Comparison of ENCODE assay signal across 12 cellular contexts in genomic region chr2:101121174-101121573, GRCh38. TPM values are rescaled to one million over a fixed set of nuclear protein-coding genes. Genes with fewer than 3 reads are reported as not detected.
A peak's percentile ranks its signal among the peaks of the same experiment; 100 is the strongest.
DNase-seq lines count a peak whose midpoint lies in the region; ATAC-seq, FAIRE-seq and TF ChIP-seq lines count a peak whose summit lies in the region.
"Had no signal": no experiment of that assay in that cellular context is flagged by ENCODE, and none has a peak within 500 bp of the region (broad histone marks: within the 10 kb centered on the region; RNA-seq: fewer than 3 reads in every experiment).

No MANE protein-coding gene starts in this region.

- H3K27ac ChIP-seq in HEK293 (ENCODE audit: extremely low read depth, low read depth, low read length) (no peak overlapping the region), VCaP (peak overlapping the region; percentile 97), keratinocyte (ENCODE audit: control insufficient read depth, insufficient read depth, low read length) (peak overlapping the region; percentile 58), stomach (peak overlapping the region; percentile 53 to 93 (median 88))

- no peaks in the 10 kb centered on the region for H3K27me3 ChIP-seq in keratinocyte (ENCODE audit: control insufficient read depth, extremely low read depth, insufficient read depth, low read length)
- no peaks in the 10 kb centered on the region for H3K27me3 ChIP-seq in stomach

- H3K9ac ChIP-seq in keratinocyte (ENCODE audit: control insufficient read depth, extremely low read depth, insufficient read depth, low read length): peak overlapping the region; percentile 20

- no peak for FAIRE-seq in keratinocyte (lab: Jason Lieb, UNC)

- intact Hi-C loops in stomach (cut with DNase I; ENCODE audit: low total_unique reads): no loop called here

- no peak for TF ChIP-seq CTCF in HEK293 (tag by site-specific recombination; IDR thresholded peaks at IDR 0.05)
- TF ChIP-seq CTCF in VCaP (conservative IDR thresholded peaks at IDR 0.05): no peak
- no peak for TF ChIP-seq CTCF in keratinocyte (optimal IDR thresholded peaks at IDR 0.05 in 1 of 3, IDR thresholded peaks at IDR 0.05 in 1 of 3, conservative IDR thresholded peaks at IDR 0.05 in 1 of 3; ENCODE audit: extremely low read depth in 1 of 3, insufficient read depth in 2 of 3, low read length in 3 of 3)
- no peak for TF ChIP-seq CTCF in stomach (IDR thresholded peaks at IDR 0.05)
- no peak for TF ChIP-seq CTCF in mesothelial cell of epicardium (IDR thresholded peaks at IDR 0.05; ENCODE audit: unreplicated experiment)

- CTCF ChIA-PET in HEK293 (lab: Yijun Ruan, JAX): no interaction called here

- peak overlapping the region; percentile 58 for H3K4me2 ChIP-seq in keratinocyte (ENCODE audit: control insufficient read depth, extremely low read depth, insufficient read depth, low read depth, low read length)

- H3K4me3 ChIP-seq in HEK293 (ENCODE audit: low read depth, low read length): no peak overlapping the region
- H3K4me3 ChIP-seq in keratinocyte (ENCODE audit: control insufficient read depth in 2 of 3, extremely low read depth in 1 of 3, insufficient read depth in 2 of 3, low read depth in 1 of 3, low read length in 3 of 3): no peak overlapping the region
- H3K4me3 ChIP-seq in stomach: no peak overlapping the region

- no peaks in the 10 kb centered on the region for H3K36me3 ChIP-seq in HEK293 (ENCODE audit: control insufficient read depth in 2 of 2, insufficient read depth in 1 of 2, low read length in 2 of 2)
- H3K36me3 ChIP-seq in keratinocyte (ENCODE audit: control insufficient read depth in 2 of 2, extremely low read depth in 1 of 2, insufficient read depth in 2 of 2, low read length in 2 of 2): peaks cover 0 to 2% of the 10 kb centered on the region in 2 experiments
- no peaks in the 10 kb centered on the region for H3K36me3 ChIP-seq in stomach

- H3K9me3 ChIP-seq in HEK293 (ENCODE audit: control insufficient read depth, insufficient read depth, low read depth, low read length): no peaks in the 10 kb centered on the region
- no peaks in the 10 kb centered on the region for H3K9me3 ChIP-seq in keratinocyte (ENCODE audit: control insufficient read depth, low read depth, low read length)
- no peaks in the 10 kb centered on the region for H3K9me3 ChIP-seq in stomach

- no peaks in the 10 kb centered on the region for H4K20me1 ChIP-seq in keratinocyte (ENCODE audit: control insufficient read depth, extremely low read depth, insufficient read depth, low read length)

- H3K4me3 Mint-ChIP-seq in T-helper 2 cell treated with Interferon-gamma antibody and Interleukin-4, amounts not matched to agents 5 μg/mL and 100 μg/mL, for 36 hours: no peak overlapping the region
- H3K4me3 Mint-ChIP-seq in mesothelial cell of epicardium: no peak overlapping the region
- H3K4me3 Mint-ChIP-seq: activated naive CD8-positive, alpha-beta T cell had no signal

- peaks cover 3% of the 10 kb centered on the region for H3K27me3 Mint-ChIP-seq in T-helper 2 cell treated with Interferon-gamma antibody and Interleukin-4, amounts not matched to agents 5 μg/mL and 100 μg/mL, for 36 hours (ENCODE audit: low read depth)
- H3K27me3 Mint-ChIP-seq in mesothelial cell of epicardium (ENCODE audit: low read depth): no peaks in the 10 kb centered on the region
- H3K27me3 Mint-ChIP-seq: activated naive CD8-positive, alpha-beta T cell; progenitor cell of endocrine pancreas had no signal

- peaks cover 47% of the 10 kb centered on the region for H3K79me2 ChIP-seq in keratinocyte (ENCODE audit: control insufficient read depth, insufficient read depth, low read length)

- peaks cover 7% of the 10 kb centered on the region for H3K4me1 Mint-ChIP-seq in T-helper 2 cell treated with Interferon-gamma antibody and Interleukin-4, amounts not matched to agents 5 μg/mL and 100 μg/mL, for 36 hours (ENCODE audit: low read depth)
- H3K4me1 Mint-ChIP-seq in mesothelial cell of epicardium: peaks cover 17% of the 10 kb centered on the region

- POLR2A ChIA-PET in HEK293 (lab: Yijun Ruan, JAX): interaction anchor here (2.7 kb wide), 1 partner anchor 30 kb away, joined by 12 read pairs; the partner anchor contains the start of gene TBC1D8

- no peaks in the 10 kb centered on the region for H3K9me1 ChIP-seq in keratinocyte (ENCODE audit: control insufficient read depth, extremely low read depth, insufficient read depth, low read length)

- H3K4me1 ChIP-seq in HEK293 (ENCODE audit: control insufficient read depth, insufficient read depth, low read length) (peaks cover 16% of the 10 kb centered on the region), keratinocyte (ENCODE audit: control insufficient read depth, extremely low read depth, insufficient read depth, low read length) (peaks cover 56% of the 10 kb centered on the region), stomach (peaks cover 72 to 97% (median 89%) of the 10 kb centered on the region in 4 donors)

- no peaks in the 10 kb centered on the region for H3K36me3 Mint-ChIP-seq in T-helper 2 cell treated with Interferon-gamma antibody and Interleukin-4, amounts not matched to agents 5 μg/mL and 100 μg/mL, for 36 hours (ENCODE audit: low read depth)
- H3K36me3 Mint-ChIP-seq in mesothelial cell of epicardium: no peaks in the 10 kb centered on the region
- H3K36me3 Mint-ChIP-seq: activated naive CD8-positive, alpha-beta T cell had no signal

- H2AFZ ChIP-seq in keratinocyte (ENCODE audit: control insufficient read depth, low read length): no peak overlapping the region

- WGBS in stomach, 5 donors: 45 to 69% (median 54%) methylated on average over 7 of the region's 7 CpGs

- no peak for ATAC-seq in GM21381 (IDR thresholded peaks at IDR 0.05; ENCODE audit: unreplicated experiment)

- H3K9me3 Mint-ChIP-seq in T-helper 2 cell treated with Interferon-gamma antibody and Interleukin-4, amounts not matched to agents 5 μg/mL and 100 μg/mL, for 36 hours: no peaks in the 10 kb centered on the region
- no peaks in the 10 kb centered on the region for H3K9me3 Mint-ChIP-seq in mesothelial cell of epicardium

- no peak for TF ChIP-seq POLR2A in stomach (IDR thresholded peaks at IDR 0.05)

- TF ChIP-seq EP300 in stomach (IDR thresholded peaks at IDR 0.05): no peak

- no peak overlapping the region for H3K27ac Mint-ChIP-seq in T-helper 2 cell treated with Interferon-gamma antibody and Interleukin-4, amounts not matched to agents 5 μg/mL and 100 μg/mL, for 36 hours
- H3K27ac Mint-ChIP-seq in mesothelial cell of epicardium: no peak overlapping the region
- H3K27ac Mint-ChIP-seq: activated naive CD8-positive, alpha-beta T cell had no signal

- DNase-seq in keratinocyte (ENCODE audit: low read depth, low spot score) (no peak), stomach (peak; percentile 65), mesenteric fat pad (ENCODE audit: low spot score) (no peak), mesothelial cell of epicardium (ENCODE audit: low spot score in 2 of 2, unreplicated experiment in 2 of 2) (no peak)
- no peak for DNase-seq in T-helper 2 cell treated with Interferon-gamma antibody and Interleukin-4, amounts not matched to agents 5 μg/mL and 100 μg/mL, for 36 hours (ENCODE audit: low spot score)
- DNase-seq: NCI-H1417 treated with DMSO at 0.1 percent for 48 hours; stimulated activated CD4-positive, alpha-beta T cell treated with anti-CD3 and anti-CD28 coated beads, Interleukin-2, amount 100 ng/mL, for 24 hours had no signal

- dilution Hi-C loops in keratinocyte (cut with MboI; ENCODE audit: extremely low pct_ligation_motif_present, low sequenced_read_pairs): no loop called here

TF ChIP-seq in HEK293, 187 proteins besides CTCF, POLR2A, EP300 and RAD21:
- peak; percentile 63 for TF ChIP-seq KLF1 (tag by site-specific recombination; IDR thresholded peaks at IDR 0.05)
- no peak for TF ChIP-seq ZBTB7A (tag by site-specific recombination; IDR thresholded peaks at IDR 0.05; ENCODE audit: low read depth)
TF ChIP-seq in HEK293: peak in this region for 1.

RNA-seq across cellular contexts. Expression of gene TBC1D8, which starts 30.0 kb away (rescaled TPM):
- polyA plus RNA-seq in keratinocyte (10.4 to 13.8 TPM (median 12.6 TPM) in 3 replicates), stomach (10 to 100 TPM in 2 of 3 donors, 1 to 10 TPM in 1; 9.9 to 22.0 (median 13.0) TPM)
- polyA plus RNA-seq in keratinocyte (2011; ENCODE audit: low read depth): 14.3 TPM
- polyA plus RNA-seq in keratinocyte (2011; cell fraction: cytosol; rRNA removed): 5.1 and 6.1 TPM in 2 replicates
- 46.9 and 56.0 TPM in 2 replicates for polyA plus RNA-seq in keratinocyte (2011; cell fraction: nucleus; rRNA removed)
- polyA plus RNA-seq in keratinocyte (2012; ENCODE audit: low replicate concordance): 7.2 and 16.5 TPM in 2 replicates
- polyA minus RNA-seq in keratinocyte: 13.5 to 33.2 TPM (median 21.9 TPM) in 3 replicates
- polyA minus RNA-seq in keratinocyte (2011; cell fraction: cytosol; rRNA and poly(A)+ RNA removed): 5.2 TPM
- polyA minus RNA-seq in keratinocyte (2011; cell fraction: nucleus; rRNA and poly(A)+ RNA removed): 15.9 and 22.5 TPM in 2 replicates
- total RNA-seq in stomach (100 to 1,000 TPM in 3 of 5 donors, 10 to 100 TPM in 2; 74.2 to 179 (median 120) TPM), mesenteric fat pad (21.3 TPM), mesothelial cell of epicardium (11.5 to 13.1 TPM (median 12.7 TPM) in 3 replicates)
